ENCODE assay signal across 13 cellular contexts in the genomic region with DNA sequence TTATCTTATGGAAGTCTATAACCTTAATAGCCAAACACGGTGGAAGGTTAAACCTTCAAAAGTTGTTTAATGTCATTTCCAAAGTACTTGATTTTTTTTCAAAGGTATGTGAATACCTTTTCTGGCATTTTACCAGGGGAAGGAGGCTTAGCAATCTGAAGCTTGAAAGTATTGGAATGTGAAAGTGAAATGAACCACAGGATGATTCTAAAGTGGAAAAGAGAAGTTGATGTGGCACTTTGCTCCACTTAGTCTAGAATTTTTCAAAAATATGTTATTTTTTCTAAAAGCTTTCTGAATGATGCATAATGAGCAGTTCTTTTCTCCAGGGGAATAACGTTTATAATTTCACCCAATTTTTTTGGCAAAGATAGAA. TPM values are rescaled to one million over a fixed set of nuclear protein-coding genes. Genes with fewer than 3 reads are reported as not detected.
DNase-seq lines count a peak whose midpoint lies in the region; ATAC-seq and TF ChIP-seq lines count a peak whose summit lies in the region.
"Had no signal": no experiment of that assay in that cellular context is flagged by ENCODE, and none has a peak within 500 bp of the region (broad histone marks: within the 10 kb centered on the region; RNA-seq: fewer than 3 reads in every experiment).

No MANE protein-coding gene starts in this region.

- ATAC-seq in GM18909 (IDR thresholded peaks at IDR 0.05; ENCODE audit: poor library complexity, unreplicated experiment) (peak; percentile 48), HG03097 (IDR thresholded peaks at IDR 0.05; ENCODE audit: low FRiP score, unreplicated experiment) (no peak)
- ATAC-seq in stimulated activated effector memory CD8-positive, alpha-beta T cell treated with anti-CD3 and anti-CD28 coated beads, Interleukin-12 subunit alpha, Interleukin-12 subunit beta, amount 100 ng/mL, for 72 hours = no peak
- ATAC-seq in activated CD4-positive, CD25-positive, alpha-beta regulatory T cell treated with anti-CD3 and anti-CD28 coated beads, Interleukin-2, amount 50 U/mL, for 24 hours = no peak

- H3K9me3 Mint-ChIP-seq in osteocyte (ENCODE audit: unreplicated experiment) = no peaks in the 10 kb centered on the region
- H3K9me3 Mint-ChIP-seq in stimulated activated effector memory CD8-positive, alpha-beta T cell treated with anti-CD3 and anti-CD28 coated beads, Interleukin-12 subunit alpha, Interleukin-12 subunit beta, amount 100 ng/mL, for 72 hours = no peaks in the 10 kb centered on the region
- H3K9me3 Mint-ChIP-seq: HFFc6 had no signal

- peak; percentile 39 for DNase-seq in M059J (ENCODE audit: low read depth)
- peak; percentile 47 for DNase-seq in choroid plexus epithelial cell (ENCODE audit: low read depth)
- DNase-seq in osteocyte (ENCODE audit: extremely low spot score, unreplicated experiment) = no peak
- no peak for DNase-seq in stimulated activated effector memory CD8-positive, alpha-beta T cell treated with anti-CD3 and anti-CD28 coated beads, Interleukin-12 subunit alpha, Interleukin-12 subunit beta, amount 100 ng/mL, for 72 hours (ENCODE audit: low spot score in 2 of 2)
- DNase-seq in DMS153 treated with DMSO at 0.1 percent for 48 hours (lab: John Stamatoyannopoulos, UW; ENCODE audit: unreplicated experiment) = no peak
- DNase-seq: activated CD8-positive, alpha-beta memory T cell treated with anti-CD3 and anti-CD28 coated beads, Interleukin-2, amount 50 U/mL, for 4 hours; COR-L47; HFFc6; sigmoid colon had no signal

- H3K4me3 Mint-ChIP-seq in osteocyte (ENCODE audit: unreplicated experiment) = no peak overlapping the region
- H3K4me3 Mint-ChIP-seq in stimulated activated effector memory CD8-positive, alpha-beta T cell treated with anti-CD3 and anti-CD28 coated beads, Interleukin-12 subunit alpha, Interleukin-12 subunit beta, amount 100 ng/mL, for 72 hours = no peak overlapping the region
- H3K4me3 Mint-ChIP-seq: HFFc6 had no signal

- peaks cover 8% of the 10 kb centered on the region for H3K4me1 Mint-ChIP-seq in osteocyte (ENCODE audit: unreplicated experiment)
- peaks cover 25% of the 10 kb centered on the region for H3K4me1 Mint-ChIP-seq in stimulated activated effector memory CD8-positive, alpha-beta T cell treated with anti-CD3 and anti-CD28 coated beads, Interleukin-12 subunit alpha, Interleukin-12 subunit beta, amount 100 ng/mL, for 72 hours

- no peak overlapping the region for H3K4me3 ChIP-seq in choroid plexus epithelial cell (ENCODE audit: low read depth, low read length)
- H3K4me3 ChIP-seq: ascending aorta, sigmoid colon had no signal

- peaks cover 2% of the 10 kb centered on the region for H3K36me3 Mint-ChIP-seq in osteocyte (ENCODE audit: unreplicated experiment)
- peaks cover 44% of the 10 kb centered on the region for H3K36me3 Mint-ChIP-seq in stimulated activated effector memory CD8-positive, alpha-beta T cell treated with anti-CD3 and anti-CD28 coated beads, Interleukin-12 subunit alpha, Interleukin-12 subunit beta, amount 100 ng/mL, for 72 hours

- no peaks in the 10 kb centered on the region for H3K27me3 Mint-ChIP-seq in osteocyte (ENCODE audit: unreplicated experiment)

- TF ChIP-seq CTCF in choroid plexus epithelial cell (conservative IDR thresholded peaks at IDR 0.05; ENCODE audit: low read depth, low read length) (no peak), osteocyte (IDR thresholded peaks at IDR 0.05) (no peak)

- H3K27ac Mint-ChIP-seq in osteocyte (ENCODE audit: unreplicated experiment) = peak overlapping the region; percentile 29
- H3K27ac Mint-ChIP-seq in stimulated activated effector memory CD8-positive, alpha-beta T cell treated with anti-CD3 and anti-CD28 coated beads, Interleukin-12 subunit alpha, Interleukin-12 subunit beta, amount 100 ng/mL, for 72 hours = no peak overlapping the region
- H3K27ac Mint-ChIP-seq: HFFc6 had no signal

RNA-seq across cellular contexts. Expression of gene PI4K2B, which starts 19.2 kb away (rescaled TPM):
- 39.4 and 56.2 TPM in 2 replicates for total RNA-seq in M059J (2014; rRNA removed; shearing (Covaris generic))
- total RNA-seq in osteocyte = 9.7 and 11.1 TPM in 2 replicates

RNA-seq across cellular contexts. Expression of gene ZCCHC4, which starts 59.5 kb away (rescaled TPM):
- total RNA-seq in M059J (2014; rRNA removed; shearing (Covaris generic)) = 10.3 and 15.9 TPM in 2 replicates
- total RNA-seq in osteocyte = 9.4 and 9.5 TPM in 2 replicates

Comparison
In these comparisons a context has a peak if more than half of its experiments do, and no peak if none do; other contexts are left out.
1. DNase-seq: peak in M059J (single experiment) and choroid plexus epithelial cell (single experiment); none in osteocyte (single experiment), stimulated activated effector memory CD8-positive, alpha-beta T cell treated with anti-CD3 and anti-CD28 coated beads, Interleukin-12 subunit alpha, Interleukin-12 subunit beta, amount 100 ng/mL, for 72 hours (0 of 2) and DMS153 treated with DMSO at 0.1 percent for 48 hours (single experiment).